In genomic region chr21:33522950-33523349, GRCh38 we compare ENCODE assay signal across 1 cellular context.
TF ChIP-seq lines count a peak whose summit lies in the region.

No MANE protein-coding gene starts in this region.

TF ChIP-seq in K562, 482 proteins besides CTCF, POLR2A, EP300 and RAD21 (continued from another document):
- TF ChIP-seq RBM22 (IDR thresholded peaks at IDR 0.05; ENCODE audit: low read depth, low read length, poor library complexity, severe bottlenecking): no peak
- TF ChIP-seq ZNF444 (CRISPR knock-in tag; IDR thresholded peaks at IDR 0.05): no peak
- no peak for TF ChIP-seq TOE1 (IDR thresholded peaks at IDR 0.05; ENCODE audit: borderline replicate concordance)
- no peak for TF ChIP-seq TOE1 (CRISPR knock-in tag; IDR thresholded peaks at IDR 0.05; ENCODE audit: borderline replicate concordance, low read depth)
- TF ChIP-seq ARID2 (IDR thresholded peaks at IDR 0.05): no peak
- TF ChIP-seq SMC3 (conservative IDR thresholded peaks at IDR 0.05; ENCODE audit: insufficient read depth, low read depth, low read length): no peak
- TF ChIP-seq MAFF (IDR thresholded peaks at IDR 0.05; ENCODE audit: low read length): peak; percentile 74
- no peak for TF ChIP-seq CHD7 (IDR thresholded peaks at IDR 0.05; ENCODE audit: low read depth, low read length)
- TF ChIP-seq ZNF224 (CRISPR knock-in tag; IDR thresholded peaks at IDR 0.05): no peak
- TF ChIP-seq ZNF133 (CRISPR knock-in tag; IDR thresholded peaks at IDR 0.05): no peak
- peak; percentile 92 for TF ChIP-seq C11orf30 (IDR thresholded peaks at IDR 0.05; ENCODE audit: low read depth)
- TF ChIP-seq POLR2AphosphoS2 (IDR thresholded peaks at IDR 0.05; ENCODE audit: low read length): peak; percentile 54; the same call in 1 of the 2 replicates
- TF ChIP-seq ZNF124 (CRISPR knock-in tag; IDR thresholded peaks at IDR 0.05): no peak
- TF ChIP-seq BRF1 (IDR thresholded peaks at IDR 0.05; ENCODE audit: borderline replicate concordance, extremely low read depth, insufficient read length): no peak
- 0 out of 2 replicates have a peak, but pooled peaks have one; percentile 6 for TF ChIP-seq ARID1B (IDR thresholded peaks at IDR 0.05)
- TF ChIP-seq ZNF707 (CRISPR knock-in tag; conservative IDR thresholded peaks at IDR 0.05): no peak
- TF ChIP-seq POLR2H (tag; IDR thresholded peaks at IDR 0.05; ENCODE audit: low read depth): 0 out of 2 replicates have a peak, but pooled peaks have one; percentile 50
